ENCODE assay signal across 16 cellular contexts in genomic region chr17:74599531-74599939, GRCh38. TPM values are rescaled to one million over a fixed set of nuclear protein-coding genes. Genes with fewer than 3 reads are reported as not detected.
DNase-seq lines count a peak whose midpoint lies in the region; ATAC-seq and TF ChIP-seq lines count a peak whose summit lies in the region.
"Had no signal": no experiment of that assay in that cellular context is flagged by ENCODE, and none has a peak within 500 bp of the region (broad histone marks: within the 10 kb centered on the region; RNA-seq: fewer than 3 reads in every experiment).

No MANE protein-coding gene starts in this region.

- DNase-seq in NOMO-1 treated with DMSO at 0.1 percent for 48 hours (lab: John Stamatoyannopoulos, UW; ENCODE audit: unreplicated experiment) (peak; percentile 97), cerebellar cortex (ENCODE audit: low spot score) (peak; percentile 10), SJCRH30 (no peak), mucosa of descending colon (no peak), uterus (no peak)
- DNase-seq: activated gamma-delta T cell treated with Interleukin-2 at 50 U/mL for 16 hours, COR-L47, kidney glomerular epithelial cell, MG63, sigmoid colon had no signal

- peaks cover 21 to 27% of the 10 kb centered on the region in 2 experiments for H3K4me1 ChIP-seq in neutrophil (ENCODE audit: control insufficient read depth in 1 of 2, insufficient read depth in 1 of 2, low read depth in 1 of 2, low read length in 1 of 2)
- no peaks in the 10 kb centered on the region for H3K4me1 ChIP-seq in SJCRH30
- H3K4me1 ChIP-seq in mucosa of descending colon (ENCODE audit: low read depth) = no peaks in the 10 kb centered on the region
- no peaks in the 10 kb centered on the region for H3K4me1 ChIP-seq in uterus

- H3K27me3 ChIP-seq in neutrophil = peaks cover 61% of the 10 kb centered on the region
- H3K27me3 ChIP-seq in SJCRH30 = peaks cover 29% of the 10 kb centered on the region
- H3K27me3 ChIP-seq in uterus = no peaks in the 10 kb centered on the region
- H3K27me3 ChIP-seq: sigmoid colon had no signal

- H3K4me3 ChIP-seq in neutrophil (ENCODE audit: low read depth in 1 of 2, low read length in 1 of 2) (peak overlapping the region; percentile 8 to 31), SJCRH30 (no peak overlapping the region), mucosa of descending colon (no peak overlapping the region), uterus (no peak overlapping the region)
- H3K4me3 ChIP-seq: MG63, sigmoid colon had no signal

- peaks cover 13 to 40% (median 19%) of the 10 kb centered on the region in 3 donors for H3K4me1 Mint-ChIP-seq in IgD-negative memory B cell
- H3K4me1 Mint-ChIP-seq: nephron had no signal

- intact Hi-C loops in mucosa of descending colon (cut with DNase I, micrococcal nuclease) = no loop called here
- intact Hi-C loops in uterus (cut with DNase I; ENCODE audit: low total_unique reads) = no loop called here

- no peak for ATAC-seq in mucosa of descending colon
- ATAC-seq: HCT116 had no signal

- TF ChIP-seq CTCF in neutrophil (IDR thresholded peaks at IDR 0.05) = no peak
- TF ChIP-seq CTCF in mucosa of descending colon (IDR thresholded peaks at IDR 0.05) = no peak
- TF ChIP-seq CTCF in uterus (IDR thresholded peaks at IDR 0.05) = no peak

- H3K27ac Mint-ChIP-seq in IgD-negative memory B cell = peak overlapping the region in 2 of 3 donors; percentile 30 to 78
- H3K27ac Mint-ChIP-seq: nephron had no signal

- H3K27ac ChIP-seq in neutrophil (peak overlapping the region; percentile 87), SJCRH30 (no peak overlapping the region), uterus (no peak overlapping the region)
- H3K27ac ChIP-seq: sigmoid colon had no signal

- H3K36me3 ChIP-seq in neutrophil (no peaks in the 10 kb centered on the region), SJCRH30 (no peaks in the 10 kb centered on the region), mucosa of descending colon (ENCODE audit: low read depth) (no peaks in the 10 kb centered on the region), uterus (no peaks in the 10 kb centered on the region)
- H3K36me3 ChIP-seq: MG63, sigmoid colon had no signal

- H3K27me3 Mint-ChIP-seq in IgD-negative memory B cell = peaks cover 14% of the 10 kb centered on the region

- TF ChIP-seq POLR2A in uterus (IDR thresholded peaks at IDR 0.05) = no peak

- H3K36me3 Mint-ChIP-seq in IgD-negative memory B cell = no peaks in the 10 kb centered on the region

- H3K4me3 Mint-ChIP-seq in IgD-negative memory B cell = peak overlapping the region in 2 of 4 donors; percentile 53 to 81
- H3K4me3 Mint-ChIP-seq: nephron had no signal

- H3K9me3 ChIP-seq in neutrophil (no peaks in the 10 kb centered on the region), SJCRH30 (replicated peaks) (no peaks in the 10 kb centered on the region), mucosa of descending colon (no peaks in the 10 kb centered on the region), uterus (no peaks in the 10 kb centered on the region)
- H3K9me3 ChIP-seq: MG63, sigmoid colon had no signal

- H3K9me3 Mint-ChIP-seq in IgD-negative memory B cell = peaks cover 0 to 3% (median 0%) of the 10 kb centered on the region in 3 donors
- H3K9me3 Mint-ChIP-seq: nephron had no signal

RNA-seq across cellular contexts. Expression of gene CD300LD, which starts 7.5 kb away (rescaled TPM):
- polyA plus RNA-seq in IgD-negative memory B cell = not detected
- not detected in 2 replicates for total RNA-seq in SJCRH30 (2014; rRNA removed; shearing (Covaris generic))
- total RNA-seq in mucosa of descending colon = not detected
- total RNA-seq in uterus = not detected
- total RNA-seq: glomerular endothelial cell, NCI-H460, sigmoid colon had no signal
- polyA plus RNA-seq: sigmoid colon had no signal

RNA-seq across cellular contexts. Expression of gene CD300E, which starts 24.0 kb away (rescaled TPM):
- 0.11 TPM for polyA plus RNA-seq in IgD-negative memory B cell
- 0.22 TPM in 1 of 2 replicates, not detected in the other for total RNA-seq in SJCRH30 (2014; rRNA removed; shearing (Covaris generic))
- total RNA-seq in mucosa of descending colon = under 1 TPM in 2 of 3 donors, not detected in 1; 0.47 to 0.53 TPM
- under 1 TPM in 2 of 4 donors, not detected in 2; 0.07 to 0.88 TPM for total RNA-seq in uterus
- total RNA-seq: glomerular endothelial cell, NCI-H460 had no signal

RNA-seq across cellular contexts. Expression of gene CD300H, which starts 32.2 kb away (rescaled TPM):
- 0.61 TPM for polyA plus RNA-seq in IgD-negative memory B cell
- not detected in 2 replicates for total RNA-seq in SJCRH30 (2014; rRNA removed; shearing (Covaris generic))
- total RNA-seq in mucosa of descending colon (not detected), uterus (not detected)
- total RNA-seq: glomerular endothelial cell, NCI-H460, sigmoid colon had no signal

RNA-seq across cellular contexts. Expression of gene CD300C, which starts 53.6 kb away (rescaled TPM):
- 1.6 TPM for polyA plus RNA-seq in IgD-negative memory B cell
- total RNA-seq in SJCRH30 (2014; rRNA removed; shearing (Covaris generic)) = not detected in 2 replicates
- 1 to 10 TPM in 1 of 3 donors, under 1 TPM in 2; 0.26 to 1.7 (median 0.95) TPM for total RNA-seq in mucosa of descending colon
- total RNA-seq in uterus = under 1 TPM in 2 of 4 donors, not detected in 2; 0.21 to 0.27 TPM
- total RNA-seq: glomerular endothelial cell had no signal

Comparison
In these comparisons a context has a peak if more than half of its experiments do, and no peak if none do; other contexts are left out.
1. DNase-seq: peak in NOMO-1 treated with DMSO at 0.1 percent for 48 hours (single experiment) and cerebellar cortex (single experiment); none in SJCRH30 (0 of 2), mucosa of descending colon (0 of 3) and uterus (0 of 2).
2. H3K4me3 ChIP-seq: peak in neutrophil (2 of 2); none in SJCRH30 (single experiment), mucosa of descending colon (single experiment) and uterus (0 of 2).